ENCODE assay signal across 17 cellular contexts in the genomic region with DNA sequence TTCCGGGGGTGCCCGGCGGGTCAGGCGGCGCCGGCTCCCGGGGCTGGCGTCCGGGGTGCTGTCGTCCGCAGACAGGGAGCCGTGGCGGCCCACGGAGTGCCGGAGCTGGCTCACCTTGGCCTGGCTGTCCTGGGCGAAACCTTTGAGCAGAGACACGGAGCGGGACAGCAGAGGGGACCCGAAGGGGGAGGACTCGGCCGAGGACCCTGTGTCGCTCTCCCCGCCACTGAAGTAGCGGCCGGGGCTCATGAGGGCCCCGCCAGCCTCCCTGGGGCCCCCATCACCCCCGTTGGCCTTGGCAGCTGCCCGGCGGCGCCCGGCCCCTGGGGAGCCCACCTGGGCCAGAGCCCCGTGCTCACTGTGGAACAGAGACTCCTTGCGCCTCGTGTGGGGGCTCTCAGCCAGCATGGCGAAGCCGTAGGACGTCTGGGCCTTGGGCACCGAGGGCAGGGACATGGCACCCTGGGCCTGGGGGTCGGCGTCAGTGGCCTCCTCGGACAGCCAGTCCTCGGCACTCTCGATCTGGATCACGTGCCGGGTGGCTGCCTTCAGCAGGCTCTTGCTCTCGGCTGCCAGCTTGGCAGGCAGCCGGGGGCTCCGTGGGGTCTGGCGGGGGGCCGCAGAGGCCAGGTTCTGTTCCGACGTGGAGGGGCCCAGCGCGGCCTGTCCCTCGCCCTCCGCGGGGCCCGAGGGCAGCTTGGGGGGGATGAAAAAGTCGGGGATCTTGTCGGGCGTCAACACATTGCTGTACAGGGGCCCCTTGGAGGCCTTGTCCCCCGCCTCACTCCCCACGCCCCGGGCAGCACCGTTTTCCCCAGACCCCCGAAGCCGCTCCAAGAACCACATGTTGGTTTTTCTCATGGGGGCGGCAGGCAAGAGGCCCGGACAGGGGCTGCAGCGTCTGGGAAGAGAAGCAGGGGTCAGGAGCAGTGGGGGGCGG. TPM values are rescaled to one million over a fixed set of nuclear protein-coding genes. Genes with fewer than 3 reads are reported as not detected.
A peak's percentile ranks its signal among the peaks of the same experiment; 100 is the strongest.
DNase-seq lines count a peak whose midpoint lies in the region; ATAC-seq lines count a peak whose summit lies in the region.
"Had no signal": no experiment of that assay in that cellular context is flagged by ENCODE, and none has a peak within 500 bp of the region (broad histone marks: within the 10 kb centered on the region; RNA-seq: fewer than 3 reads in every experiment).

No MANE protein-coding gene starts in this region.

- intact Hi-C loops in posterior vena cava (cut with DNase I): no loop called here

- H3K9ac ChIP-seq in ES-I3 (ENCODE audit: low read depth, low read length) (peak overlapping the region; percentile 65; the same call in 1 of the 2 replicates), iPS-18a (ENCODE audit: low read length) (no peak overlapping the region), Karpas-422 (ENCODE audit: low read length) (no peak overlapping the region)

- no peak overlapping the region for H3K27ac Mint-ChIP-seq in T-helper 17 cell
- H3K27ac Mint-ChIP-seq: stimulated activated memory B cell treated with anti-CD40 and anti-IgM and Interleukin-4, amounts not matched to agents 10 μg/mL and 1 μg/mL and 100 μg/mL, for 72 hours had no signal

- H3K27ac ChIP-seq in iPS-18a (ENCODE audit: low read length): no peak overlapping the region
- no peak overlapping the region for H3K27ac ChIP-seq in Karpas-422 (ENCODE audit: low read length)
- H3K27ac ChIP-seq: pancreas had no signal

- H3K4me1 Mint-ChIP-seq in T-helper 17 cell: peaks cover 6% of the 10 kb centered on the region

- DNase-seq in T-helper 17 cell (no peak), posterior vena cava (ENCODE audit: low spot score) (peak; percentile 67), CD1c-positive myeloid dendritic cell (ENCODE audit: extremely low spot score) (no peak), HT-29 (ENCODE audit: low spot score) (no peak), Karpas-422 (no peak)
- DNase-seq: activated T-cell treated with anti-CD3 and anti-CD28 coated beads, Interleukin-2, amount 50 U/mL, for 1 hour; C1 segment of cervical spinal cord; GOT3; NCI-H2171; SW 1271 had no signal

- H3K36me3 Mint-ChIP-seq in T-helper 17 cell (ENCODE audit: low read depth): peaks cover 2% of the 10 kb centered on the region
- H3K36me3 Mint-ChIP-seq: stimulated activated memory B cell treated with anti-CD40 and anti-IgM and Interleukin-4, amounts not matched to agents 10 μg/mL and 1 μg/mL and 100 μg/mL, for 72 hours had no signal

- H4K20me1 ChIP-seq in Karpas-422 (ENCODE audit: insufficient read depth, low read depth, low read length): no peaks in the 10 kb centered on the region

- no peak overlapping the region for H3K4me2 ChIP-seq in Karpas-422 (ENCODE audit: low read depth, low read length, poor library complexity, severe bottlenecking)

- no peaks in the 10 kb centered on the region for H3K9me3 ChIP-seq in ES-I3 (ENCODE audit: control insufficient read depth, insufficient read depth, low read length)
- H3K9me3 ChIP-seq in T-helper 17 cell (ENCODE audit: control insufficient read depth, low read length, poor library complexity, severe bottlenecking): no peaks in the 10 kb centered on the region
- H3K9me3 ChIP-seq in iPS-18a (ENCODE audit: control insufficient read depth, low read depth, low read length): no peaks in the 10 kb centered on the region
- no peaks in the 10 kb centered on the region for H3K9me3 ChIP-seq in Karpas-422 (ENCODE audit: low read length)
- H3K9me3 ChIP-seq: pancreas had no signal

- no peak for ATAC-seq in T-helper 17 cell
- ATAC-seq in GM18873 (IDR thresholded peaks at IDR 0.05; ENCODE audit: low FRiP score, unreplicated experiment): no peak
- ATAC-seq: activated CD4-positive, CD25-positive, alpha-beta regulatory T cell treated with anti-CD3 and anti-CD28 coated beads, Interleukin-2, amount 50 U/mL, for 24 hours; pancreas had no signal

- peak overlapping the region; percentile 19 for H3K4me3 Mint-ChIP-seq in T-helper 17 cell
- H3K4me3 Mint-ChIP-seq: stimulated activated memory B cell treated with anti-CD40 and anti-IgM and Interleukin-4, amounts not matched to agents 10 μg/mL and 1 μg/mL and 100 μg/mL, for 72 hours had no signal

- peaks cover 11% of the 10 kb centered on the region for H3K4me1 ChIP-seq in ES-I3 (ENCODE audit: insufficient read depth, low read length)
- H3K4me1 ChIP-seq in iPS-18a (ENCODE audit: control insufficient read depth, low read depth, low read length): peaks cover 11% of the 10 kb centered on the region
- H3K4me1 ChIP-seq in Karpas-422 (ENCODE audit: low read length): no peaks in the 10 kb centered on the region

- peak overlapping the region; percentile 53 for H3K4me3 ChIP-seq in iPS-18a (ENCODE audit: low read length)
- no peak overlapping the region for H3K4me3 ChIP-seq in Karpas-422 (ENCODE audit: low read length)

- peaks cover 22% of the 10 kb centered on the region for H3K27me3 Mint-ChIP-seq in T-helper 17 cell

- H3K36me3 ChIP-seq in ES-I3 (ENCODE audit: insufficient read depth, low read length) (no peaks in the 10 kb centered on the region), iPS-18a (ENCODE audit: control insufficient read depth, low read depth, low read length) (no peaks in the 10 kb centered on the region), Karpas-422 (ENCODE audit: insufficient read depth, low read length) (no peaks in the 10 kb centered on the region)
- H3K36me3 ChIP-seq: pancreas had no signal

- no peaks in the 10 kb centered on the region for H3K9me2 ChIP-seq in Karpas-422 (replicated peaks; ENCODE audit: insufficient read depth, low read length)

- no peaks in the 10 kb centered on the region for H3K79me2 ChIP-seq in Karpas-422 (ENCODE audit: low read length)

- H3K27me3 ChIP-seq in iPS-18a (ENCODE audit: control insufficient read depth, insufficient read depth, low read length) (peaks cover 14% of the 10 kb centered on the region), Karpas-422 (ENCODE audit: low read length) (no peaks in the 10 kb centered on the region)
- H3K27me3 ChIP-seq: pancreas had no signal

- H2AFZ ChIP-seq in Karpas-422 (ENCODE audit: low read length): no peak overlapping the region

RNA-seq across cellular contexts. Expression of gene C2CD4C, which starts 1.2 kb away (rescaled TPM):
- not detected for total RNA-seq in T-helper 17 cell
- 1 to 10 TPM; 1.1 to 2.9 TPM for total RNA-seq in posterior vena cava
- total RNA-seq in HT-29 (2014; rRNA removed; shearing (Covaris generic)): 0.58 TPM in 1 of 2 replicates, not detected in the other
- total RNA-seq in Karpas-422 (2014; rRNA removed; shearing (Covaris generic); ENCODE audit: low replicate concordance): not detected in 2 replicates
- total RNA-seq: fibroblast of villous mesenchyme had no signal

RNA-seq across cellular contexts. Expression of gene SHC2, which starts 53.1 kb away (rescaled TPM):
- total RNA-seq in T-helper 17 cell: not detected
- total RNA-seq in posterior vena cava: 10 to 100 TPM; 21.0 to 21.9 TPM
- total RNA-seq in HT-29 (2014; rRNA removed; shearing (Covaris generic)): 0.29 TPM in 1 of 2 replicates, not detected in the other
- not detected in 2 replicates for total RNA-seq in Karpas-422 (2014; rRNA removed; shearing (Covaris generic); ENCODE audit: low replicate concordance)

Comparison
In these comparisons a context has a peak if more than half of its experiments do, and no peak if none do; other contexts are left out.
1. RNA of gene SHC2, which starts 53.1 kb away (total RNA-seq): 21.0 to 21.9 TPM in posterior vena cava; not detected in T-helper 17 cell, 0.29 TPM in HT-29 and not detected in Karpas-422; every median in the first group is over 10 times any median in the second.